In genomic region chr17:50877042-50877441, GRCh38 we compare ENCODE assay signal across 1 cellular context. TPM values are rescaled to one million over a fixed set of nuclear protein-coding genes. Genes with fewer than 3 reads are reported as not detected.
"Had no signal": no experiment of that assay in that cellular context is flagged by ENCODE, and none has a peak within 500 bp of the region (broad histone marks: within the 10 kb centered on the region; RNA-seq: fewer than 3 reads in every experiment).

No MANE protein-coding gene starts in this region.

RNA-seq across cellular contexts. Expression of gene WFIKKN2, which starts 41.7 kb away (rescaled TPM):
- total RNA-seq: transverse colon had no signal
